In genomic region chr19:55284405-55285058, GRCh38 we compare ENCODE assay signal across 1 cellular context.
TF ChIP-seq lines count a peak whose summit lies in the region.

No MANE protein-coding gene starts in this region.

TF ChIP-seq in IMR-90, 13 proteins besides CTCF, POLR2A, EP300 and RAD21 (continued from another document):
- no peak for TF ChIP-seq USF2 (IDR thresholded peaks at IDR 0.05; ENCODE audit: low read depth, low read length)
- no peak for TF ChIP-seq RCOR1 (IDR thresholded peaks at IDR 0.05; ENCODE audit: insufficient replicate concordance, low read length)
- TF ChIP-seq MAFK (IDR thresholded peaks at IDR 0.05; ENCODE audit: low read depth, low read length), result no peak
- no peak for TF ChIP-seq MXI1 (IDR thresholded peaks at IDR 0.05; ENCODE audit: borderline replicate concordance, low read depth, low read length)
- no peak for TF ChIP-seq CEBPB (IDR thresholded peaks at IDR 0.05; ENCODE audit: low read depth, low read length)
- TF ChIP-seq NFE2L2 (IDR thresholded peaks at IDR 0.05; ENCODE audit: low read depth, low read length), result no peak
- TF ChIP-seq RFX5 (IDR thresholded peaks at IDR 0.05; ENCODE audit: low read depth, low read length), result no peak
